Comparison of ENCODE assay signal across 26 cellular contexts in the genomic region with DNA sequence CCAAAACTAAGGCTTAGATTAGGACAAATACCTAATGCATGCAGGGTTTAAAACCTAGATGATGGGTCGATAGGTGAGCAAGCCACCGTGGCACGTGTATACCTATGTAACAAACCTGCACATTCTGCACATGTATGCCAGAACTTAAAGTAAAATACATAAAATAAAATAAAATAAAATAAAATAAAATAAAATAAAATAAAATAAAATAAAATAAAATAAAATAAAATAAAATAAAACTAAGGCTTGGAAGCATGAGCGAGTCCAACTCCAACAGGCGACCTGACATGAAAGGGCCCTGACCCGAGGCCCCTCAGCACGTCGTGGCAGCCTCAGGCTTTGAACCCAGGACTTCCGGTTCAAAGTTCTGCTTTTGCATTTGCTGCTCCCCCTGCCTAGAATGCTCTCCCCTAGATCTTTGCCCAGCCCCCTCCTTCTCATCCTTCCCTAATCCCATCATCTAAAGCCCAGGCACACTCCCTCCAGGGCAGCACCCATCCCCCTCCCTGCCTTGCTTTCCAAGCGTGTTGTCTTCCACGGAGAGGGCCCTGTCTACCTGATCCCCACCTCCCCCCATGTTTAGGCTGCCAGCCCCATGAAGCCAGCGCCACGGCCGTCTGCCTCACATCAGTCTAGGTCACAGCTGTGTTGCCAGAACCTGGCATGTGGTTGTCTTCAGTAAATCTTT.
"Had no signal": no experiment of that assay in that cellular context is flagged by ENCODE, and none has a peak within 500 bp of the region (broad histone marks: within the 10 kb centered on the region; RNA-seq: fewer than 3 reads in every experiment).

No MANE protein-coding gene starts in this region.

- H3K36me3 Mint-ChIP-seq: activated naive CD4-positive, alpha-beta T cell treated with anti-CD3 and anti-CD28 coated beads, Interleukin-2, amount 10 ng/mL, durations not matched to agents 7 days and 5 days; activated naive CD8-positive, alpha-beta T cell treated with anti-CD3 and anti-CD28 coated beads for 36 hours; T-cell had no signal

- ATAC-seq: activated CD4-positive, alpha-beta T cell treated with anti-CD3 and anti-CD28 coated beads for 36 hours; activated CD8-positive, alpha-beta T cell treated with anti-CD3 and anti-CD28 coated beads for 36 hours; activated T-cell treated with anti-CD3 and anti-CD28 coated beads, Interleukin-2, amount 50 U/mL, for 72 hours; Right ventricle myocardium inferior; T-cell had no signal

- H3K4me3 ChIP-seq: K562, SJSA1 had no signal

- FAIRE-seq: K562, TTC549 had no signal

- H3K36me3 ChIP-seq: SJSA1 had no signal

- DNase-seq: activated CD4-positive, alpha-beta T cell treated with anti-CD3 and anti-CD28 coated beads for 36 hours; activated CD4-positive, alpha-beta T cell treated with anti-CD3 and anti-CD28 coated beads, Interleukin-2, amount 50 U/mL, for 1 hour; activated CD8-positive, alpha-beta memory T cell treated with anti-CD3 and anti-CD28 coated beads, Interleukin-2, amount 50 U/mL, for 4 hours; activated CD8-positive, alpha-beta T cell treated with anti-CD3 and anti-CD28 coated beads for 36 hours; activated gamma-delta T cell treated with Interleukin-2 at 50 U/mL for 16 hours; activated naive CD4-positive, alpha-beta T cell treated with anti-CD3 and anti-CD28 coated beads, Interleukin-2, amount 10 ng/mL, durations not matched to agents 7 days and 5 days; activated naive CD8-positive, alpha-beta T cell treated with anti-CD3 and anti-CD28 coated beads for 36 hours; Karpas-422; NCI-H1048; NCI-H146; NCI-H187 treated with DMSO at 0.1 percent for 48 hours; NCI-H2081 treated with DMSO at 0.1 percent for 48 hours; NCI-H446 treated with DMSO at 0.1 percent for 48 hours; NCI-H524 treated with DMSO at 0.1 percent for 48 hours; NCI-H748 treated with DMSO at 0.1 percent for 48 hours; NK-92 treated with Interleukin-12 subunit alpha and Interleukin-12 subunit beta, amount 100 ng/mL, for 24 hours; OCI-M1; T-cell; T-helper 2 cell; T1000 had no signal

- H3K4me3 Mint-ChIP-seq: activated CD4-positive, alpha-beta T cell treated with anti-CD3 and anti-CD28 coated beads for 36 hours; activated CD8-positive, alpha-beta T cell treated with anti-CD3 and anti-CD28 coated beads for 36 hours; activated naive CD4-positive, alpha-beta T cell treated with anti-CD3 and anti-CD28 coated beads, Interleukin-2, amount 10 ng/mL, durations not matched to agents 7 days and 5 days; activated naive CD8-positive, alpha-beta T cell treated with anti-CD3 and anti-CD28 coated beads for 36 hours; activated T-cell treated with anti-CD3 and anti-CD28 coated beads, Interleukin-2, amount 50 U/mL, for 72 hours; T-cell had no signal

- H3K9me3 Mint-ChIP-seq: activated CD8-positive, alpha-beta T cell treated with anti-CD3 and anti-CD28 coated beads for 36 hours; activated naive CD4-positive, alpha-beta T cell treated with anti-CD3 and anti-CD28 coated beads, Interleukin-2, amount 10 ng/mL, durations not matched to agents 7 days and 5 days; activated naive CD8-positive, alpha-beta T cell treated with anti-CD3 and anti-CD28 coated beads for 36 hours; activated T-helper 2 cell treated with anti-CD3 and anti-CD28 coated beads, Interferon-gamma antibody, Interleukin-2, Interleukin-4, amounts not matched to agents 10 μg/mL and 5 μg/mL and 100 μg/mL, durations not matched to agents 14 hours and 24 hours and 36 hours had no signal

- H3K4me1 Mint-ChIP-seq: activated CD4-positive, alpha-beta T cell treated with anti-CD3 and anti-CD28 coated beads for 36 hours; activated naive CD4-positive, alpha-beta T cell treated with anti-CD3 and anti-CD28 coated beads, Interleukin-2, amount 10 ng/mL, durations not matched to agents 7 days and 5 days; activated naive CD8-positive, alpha-beta T cell treated with anti-CD3 and anti-CD28 coated beads for 36 hours; T-cell had no signal

- H3K27ac Mint-ChIP-seq: activated CD4-positive, alpha-beta T cell treated with anti-CD3 and anti-CD28 coated beads for 36 hours; activated CD8-positive, alpha-beta T cell treated with anti-CD3 and anti-CD28 coated beads for 36 hours; activated naive CD4-positive, alpha-beta T cell treated with anti-CD3 and anti-CD28 coated beads, Interleukin-2, amount 10 ng/mL, durations not matched to agents 7 days and 5 days; activated naive CD8-positive, alpha-beta T cell treated with anti-CD3 and anti-CD28 coated beads for 36 hours; activated T-cell treated with anti-CD3 and anti-CD28 coated beads, Interleukin-2, amount 50 U/mL, for 72 hours; activated T-helper 2 cell treated with anti-CD3 and anti-CD28 coated beads, Interferon-gamma antibody, Interleukin-2, Interleukin-4, amounts not matched to agents 10 μg/mL and 5 μg/mL and 100 μg/mL, durations not matched to agents 14 hours and 24 hours and 36 hours; T-cell had no signal

- H3K9me3 ChIP-seq: SJSA1 had no signal

- H3K27ac ChIP-seq: SJSA1 had no signal

- H3K4me1 ChIP-seq: SJSA1 had no signal
